Comparison of ENCODE assay signal across 1 cellular context in the genomic region with DNA sequence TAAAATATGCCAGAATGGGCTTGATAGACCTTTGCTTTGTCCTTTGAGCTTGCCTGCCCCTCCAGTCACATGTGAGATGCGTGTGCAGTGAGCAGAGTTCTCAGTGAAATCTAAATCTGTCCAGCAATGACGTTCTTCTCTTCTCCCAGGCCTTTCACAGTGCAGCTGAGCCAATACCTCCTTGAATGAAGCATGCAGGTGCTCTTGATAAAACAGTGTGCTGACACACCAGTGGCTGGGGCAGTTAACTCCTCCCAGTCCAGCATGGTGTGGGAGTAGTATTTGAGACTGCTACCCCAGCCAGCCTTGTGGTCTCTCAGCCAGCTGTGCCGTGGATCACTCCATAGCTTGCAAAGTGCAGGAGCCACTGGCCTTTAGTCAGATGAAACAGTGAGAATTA.
TF ChIP-seq lines count a peak whose summit lies in the region.

No MANE protein-coding gene starts in this region.

TF ChIP-seq in HepG2, 621 proteins besides CTCF, POLR2A, EP300 and RAD21:
- no peak for TF ChIP-seq ZNF7 (CRISPR knock-in tag; IDR thresholded peaks at IDR 0.05)
- TF ChIP-seq U2AF1 (optimal IDR thresholded peaks at IDR 0.05; ENCODE audit: low read depth, low read length), result no peak
- TF ChIP-seq ZNF777 (CRISPR knock-in tag; IDR thresholded peaks at IDR 0.05), result no peak
- TF ChIP-seq, protein P1, sequence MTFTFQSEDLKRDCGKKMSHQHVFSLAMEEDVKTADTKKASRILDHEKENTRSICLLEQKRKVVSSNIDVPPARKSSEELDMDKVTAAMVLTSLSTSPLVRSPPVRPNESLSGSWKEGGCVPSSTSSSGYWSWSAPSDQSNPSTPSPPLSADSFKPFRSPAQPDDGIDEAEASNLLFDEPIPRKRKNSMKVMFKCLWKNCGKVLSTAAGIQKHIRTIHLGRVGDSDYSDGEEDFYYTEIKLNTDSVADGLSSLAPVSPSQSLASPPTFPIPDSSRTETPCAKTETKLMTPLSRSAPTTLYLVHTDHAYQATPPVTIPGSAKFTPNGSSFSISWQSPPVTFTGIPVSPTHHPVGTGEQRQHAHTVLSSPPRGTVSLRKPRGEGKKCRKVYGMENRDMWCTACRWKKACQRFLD (CRISPR knock-in tag; IDR thresholded peaks at IDR 0.05; ENCODE audit: borderline replicate concordance), result no peak
- no peak for TF ChIP-seq MTA3 (CRISPR knock-in tag; IDR thresholded peaks at IDR 0.05)
- TF ChIP-seq ZNF780A (CRISPR knock-in tag; IDR thresholded peaks at IDR 0.05), result no peak
- TF ChIP-seq, protein P2, sequence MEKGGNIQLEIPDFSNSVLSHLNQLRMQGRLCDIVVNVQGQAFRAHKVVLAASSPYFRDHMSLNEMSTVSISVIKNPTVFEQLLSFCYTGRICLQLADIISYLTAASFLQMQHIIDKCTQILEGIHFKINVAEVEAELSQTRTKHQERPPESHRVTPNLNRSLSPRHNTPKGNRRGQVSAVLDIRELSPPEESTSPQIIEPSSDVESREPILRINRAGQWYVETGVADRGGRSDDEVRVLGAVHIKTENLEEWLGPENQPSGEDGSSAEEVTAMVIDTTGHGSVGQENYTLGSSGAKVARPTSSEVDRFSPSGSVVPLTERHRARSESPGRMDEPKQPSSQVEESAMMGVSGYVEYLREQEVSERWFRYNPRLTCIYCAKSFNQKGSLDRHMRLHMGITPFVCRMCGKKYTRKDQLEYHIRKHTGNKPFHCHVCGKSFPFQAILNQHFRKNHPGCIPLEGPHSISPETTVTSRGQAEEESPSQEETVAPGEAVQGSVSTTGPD (CRISPR knock-in tag; IDR thresholded peaks at IDR 0.05), result no peak
- TF ChIP-seq, protein P3, sequence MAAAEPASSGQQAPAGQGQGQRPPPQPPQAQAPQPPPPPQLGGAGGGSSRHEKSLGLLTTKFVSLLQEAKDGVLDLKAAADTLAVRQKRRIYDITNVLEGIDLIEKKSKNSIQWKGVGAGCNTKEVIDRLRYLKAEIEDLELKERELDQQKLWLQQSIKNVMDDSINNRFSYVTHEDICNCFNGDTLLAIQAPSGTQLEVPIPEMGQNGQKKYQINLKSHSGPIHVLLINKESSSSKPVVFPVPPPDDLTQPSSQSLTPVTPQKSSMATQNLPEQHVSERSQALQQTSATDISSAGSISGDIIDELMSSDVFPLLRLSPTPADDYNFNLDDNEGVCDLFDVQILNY (CRISPR knock-in tag; conservative IDR thresholded peaks at IDR 0.05), result no peak
- TF ChIP-seq, protein P4, sequence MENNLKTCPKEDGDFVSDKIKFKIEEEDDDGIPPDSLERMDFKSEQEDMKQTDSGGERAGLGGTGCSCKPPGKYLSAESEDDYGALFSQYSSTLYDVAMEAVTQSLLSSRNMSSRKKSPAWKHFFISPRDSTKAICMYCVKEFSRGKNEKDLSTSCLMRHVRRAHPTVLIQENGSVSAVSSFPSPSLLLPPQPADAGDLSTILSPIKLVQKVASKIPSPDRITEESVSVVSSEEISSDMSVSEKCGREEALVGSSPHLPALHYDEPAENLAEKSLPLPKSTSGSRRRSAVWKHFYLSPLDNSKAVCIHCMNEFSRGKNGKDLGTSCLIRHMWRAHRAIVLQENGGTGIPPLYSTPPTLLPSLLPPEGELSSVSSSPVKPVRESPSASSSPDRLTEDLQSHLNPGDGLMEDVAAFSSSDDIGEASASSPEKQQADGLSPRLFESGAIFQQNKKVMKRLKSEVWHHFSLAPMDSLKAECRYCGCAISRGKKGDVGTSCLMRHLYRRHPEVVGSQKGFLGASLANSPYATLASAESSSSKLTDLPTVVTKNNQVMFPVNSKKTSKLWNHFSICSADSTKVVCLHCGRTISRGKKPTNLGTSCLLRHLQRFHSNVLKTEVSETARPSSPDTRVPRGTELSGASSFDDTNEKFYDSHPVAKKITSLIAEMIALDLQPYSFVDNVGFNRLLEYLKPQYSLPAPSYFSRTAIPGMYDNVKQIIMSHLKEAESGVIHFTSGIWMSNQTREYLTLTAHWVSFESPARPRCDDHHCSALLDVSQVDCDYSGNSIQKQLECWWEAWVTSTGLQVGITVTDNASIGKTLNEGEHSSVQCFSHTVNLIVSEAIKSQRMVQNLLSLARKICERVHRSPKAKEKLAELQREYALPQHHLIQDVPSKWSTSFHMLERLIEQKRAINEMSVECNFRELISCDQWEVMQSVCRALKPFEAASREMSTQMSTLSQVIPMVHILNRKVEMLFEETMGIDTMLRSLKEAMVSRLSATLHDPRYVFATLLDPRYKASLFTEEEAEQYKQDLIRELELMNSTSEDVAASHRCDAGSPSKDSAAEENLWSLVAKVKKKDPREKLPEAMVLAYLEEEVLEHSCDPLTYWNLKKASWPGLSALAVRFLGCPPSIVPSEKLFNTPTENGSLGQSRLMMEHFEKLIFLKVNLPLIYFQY (CRISPR knock-in tag; IDR thresholded peaks at IDR 0.05; ENCODE audit: borderline replicate concordance), result no peak
- no peak for TF ChIP-seq RARA (CRISPR knock-in tag; IDR thresholded peaks at IDR 0.05)
- no peak for TF ChIP-seq AGO1 (IDR thresholded peaks at IDR 0.05; ENCODE audit: low read depth, low read length, poor library complexity, severe bottlenecking)
- no peak for TF ChIP-seq ZSCAN22 (CRISPR knock-in tag; IDR thresholded peaks at IDR 0.05)
- no peak for TF ChIP-seq ZFP41 (CRISPR knock-in tag; IDR thresholded peaks at IDR 0.05; ENCODE audit: borderline replicate concordance)
- TF ChIP-seq YY1 (IDR thresholded peaks at IDR 0.05; ENCODE audit: insufficient read depth, insufficient replicate concordance, low read depth, low read length), result no peak
